ENCODE assay signal across 14 cellular contexts in genomic region chr2:60492550-60492949, GRCh38.
"Had no signal": no experiment of that assay in that cellular context is flagged by ENCODE, and none has a peak within 500 bp of the region (broad histone marks: within the 10 kb centered on the region; RNA-seq: fewer than 3 reads in every experiment).

No MANE protein-coding gene starts in this region.

- H3K4me3 ChIP-seq: ascending aorta, esophagus muscularis mucosa, thoracic aorta had no signal

- H3K4me3 Mint-ChIP-seq: activated CD8-positive, alpha-beta memory T cell treated with anti-CD3 and anti-CD28 coated beads, Interleukin-2, amount 10 ng/mL, durations not matched to agents 7 days and 5 days; neural crest cell had no signal

- H3K27ac Mint-ChIP-seq: activated CD8-positive, alpha-beta memory T cell treated with anti-CD3 and anti-CD28 coated beads, Interleukin-2, amount 10 ng/mL, durations not matched to agents 7 days and 5 days had no signal

- H3K27ac ChIP-seq: ascending aorta, esophagus muscularis mucosa, thoracic aorta had no signal

- H3K36me3 ChIP-seq: ascending aorta, esophagus muscularis mucosa, thoracic aorta had no signal

- H3K9me3 ChIP-seq: ascending aorta, esophagus muscularis mucosa, thoracic aorta had no signal

- H3K9me3 Mint-ChIP-seq: neural crest cell had no signal

- FAIRE-seq: urothelium cell line had no signal

- DNase-seq: activated CD4-positive, alpha-beta T cell treated with anti-CD3 and anti-CD28 coated beads for 1 hour; activated CD4-positive, alpha-beta T cell treated with anti-CD3 and anti-CD28 coated beads, Interleukin-2, amount 50 U/mL, for 48 hours; activated CD8-positive, alpha-beta memory T cell treated with anti-CD3 and anti-CD28 coated beads, Interleukin-2, amount 10 ng/mL, durations not matched to agents 7 days and 5 days; activated gamma-delta T cell; activated T-cell treated with anti-CD3 and anti-CD28 coated beads, Interleukin-2, amount 50 U/mL, for 48 hours; hypothalamus; kidney glomerular epithelial cell; stimulated activated CD4-positive, alpha-beta T cell treated with anti-CD3 and anti-CD28 coated beads, Interleukin-12 subunit alpha, Interleukin-12 subunit beta, amount 100 ng/mL, for 4 hours; stimulated activated naive CD8-positive, alpha-beta T cell treated with anti-CD3 and anti-CD28 coated beads, Interleukin-15, Interleukin-2, amounts not matched to agents 100 U/mL and 50 U/mL, for 24 hours had no signal

- H3K4me1 ChIP-seq: ascending aorta, esophagus muscularis mucosa had no signal

- H3K36me3 Mint-ChIP-seq: activated CD8-positive, alpha-beta memory T cell treated with anti-CD3 and anti-CD28 coated beads, Interleukin-2, amount 10 ng/mL, durations not matched to agents 7 days and 5 days had no signal

- H3K4me1 Mint-ChIP-seq: activated CD8-positive, alpha-beta memory T cell treated with anti-CD3 and anti-CD28 coated beads, Interleukin-2, amount 10 ng/mL, durations not matched to agents 7 days and 5 days had no signal

- ATAC-seq: activated CD8-positive, alpha-beta memory T cell treated with anti-CD3 and anti-CD28 coated beads, Interleukin-2, amount 10 ng/mL, durations not matched to agents 7 days and 5 days; stimulated activated naive CD8-positive, alpha-beta T cell treated with anti-CD3 and anti-CD28 coated beads, Interleukin-15, Interleukin-2, amounts not matched to agents 100 U/mL and 50 U/mL, for 24 hours had no signal

- H3K27me3 ChIP-seq: ascending aorta, esophagus muscularis mucosa had no signal
